ENCODE assay signal across 1 cellular context in genomic region chr21:44486302-44486701, GRCh38.
TF ChIP-seq lines count a peak whose summit lies in the region.

No MANE protein-coding gene starts in this region.

TF ChIP-seq in WTC11, 78 proteins besides CTCF, POLR2A, EP300 and RAD21 (continued from another document):
- TF ChIP-seq ATF2 (CRISPR knock-in tag; IDR thresholded peaks at IDR 0.05; ENCODE audit: borderline replicate concordance, low read depth) (no peak), ARID4B (CRISPR knock-in tag; IDR thresholded peaks at IDR 0.05; ENCODE audit: borderline replicate concordance) (no peak), E2F5 (CRISPR knock-in tag; IDR thresholded peaks at IDR 0.05) (no peak), JAZF1 (CRISPR knock-in tag; IDR thresholded peaks at IDR 0.05) (no peak)
- TF ChIP-seq, protein P1, sequence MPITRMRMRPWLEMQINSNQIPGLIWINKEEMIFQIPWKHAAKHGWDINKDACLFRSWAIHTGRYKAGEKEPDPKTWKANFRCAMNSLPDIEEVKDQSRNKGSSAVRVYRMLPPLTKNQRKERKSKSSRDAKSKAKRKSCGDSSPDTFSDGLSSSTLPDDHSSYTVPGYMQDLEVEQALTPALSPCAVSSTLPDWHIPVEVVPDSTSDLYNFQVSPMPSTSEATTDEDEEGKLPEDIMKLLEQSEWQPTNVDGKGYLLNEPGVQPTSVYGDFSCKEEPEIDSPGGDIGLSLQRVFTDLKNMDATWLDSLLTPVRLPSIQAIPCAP (CRISPR knock-in tag; IDR thresholded peaks at IDR 0.05): no peak
